Comparison of ENCODE assay signal across 23 cellular contexts in the genomic region with DNA sequence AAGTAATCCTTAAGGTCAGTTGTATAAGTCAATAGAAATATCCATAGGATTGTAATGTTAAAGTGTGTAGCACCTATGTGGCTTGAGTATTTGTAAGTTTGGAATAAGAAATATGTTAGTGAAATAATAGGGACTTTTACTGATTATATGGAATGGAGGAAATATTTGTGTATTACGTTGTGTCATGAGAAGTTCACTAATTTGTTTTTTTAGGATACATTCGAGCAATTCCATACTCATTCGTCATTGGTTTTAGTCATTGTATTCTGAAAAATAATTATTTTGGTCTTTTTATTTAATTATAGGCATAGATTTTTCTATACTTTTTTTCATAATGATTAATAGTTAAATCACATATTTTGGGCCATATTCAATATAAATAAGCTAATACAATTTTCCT. TPM values are rescaled to one million over a fixed set of nuclear protein-coding genes. Genes with fewer than 3 reads are reported as not detected.
DNase-seq lines count a peak whose midpoint lies in the region; ATAC-seq, FAIRE-seq and TF ChIP-seq lines count a peak whose summit lies in the region.
"Had no signal": no experiment of that assay in that cellular context is flagged by ENCODE, and none has a peak within 500 bp of the region (broad histone marks: within the 10 kb centered on the region; RNA-seq: fewer than 3 reads in every experiment).

No MANE protein-coding gene starts in this region.

- no peaks in the 10 kb centered on the region for H3K27me3 ChIP-seq in CD4-positive, alpha-beta T cell (ENCODE audit: control insufficient read depth, insufficient read depth, low read length)
- no peaks in the 10 kb centered on the region for H3K27me3 ChIP-seq in brain microvascular endothelial cell (replicated peaks)
- no peaks in the 10 kb centered on the region for H3K27me3 ChIP-seq in osteoblast (ENCODE audit: insufficient read depth, low read length)
- H3K27me3 ChIP-seq in HepG2 (ENCODE audit: control insufficient read depth in 1 of 2, insufficient read depth in 2 of 2, low read length in 2 of 2): no peaks in the 10 kb centered on the region
- H3K27me3 ChIP-seq: BE2C, dorsolateral prefrontal cortex, esophagus squamous epithelium, hepatocyte, right lobe of liver, thyroid gland had no signal

- no peaks in the 10 kb centered on the region for H3K9me3 Mint-ChIP-seq in CD4-positive, alpha-beta T cell
- H3K9me3 Mint-ChIP-seq in HFFc6: no peaks in the 10 kb centered on the region
- H3K9me3 Mint-ChIP-seq: mesothelial cell of epicardium had no signal

- H3K27me3 Mint-ChIP-seq in CD4-positive, alpha-beta T cell: no peaks in the 10 kb centered on the region
- no peaks in the 10 kb centered on the region; the same call in 1 of the 2 replicates for H3K27me3 Mint-ChIP-seq in HFFc6 (ENCODE audit: insufficient read depth)
- H3K27me3 Mint-ChIP-seq: activated CD8-positive, alpha-beta memory T cell treated with anti-CD3 and anti-CD28 coated beads, Interleukin-2, amount 10 ng/mL, durations not matched to agents 7 days and 5 days had no signal

- POLR2A ChIA-PET in CD4-positive, alpha-beta T cell (lab: Charles Lee): interaction anchor here (1.1 to 2.5 kb wide), 3 partner anchors 9 to 21 kb away, joined by 5 to 9 read pairs (median 6); a partner anchor contains a TSS
- POLR2A ChIA-PET in HepG2 (lab: Yijun Ruan, JAX): interaction anchor here (3.0 kb wide), 1 partner anchor 22 kb away, joined by 7 read pairs; a partner anchor contains a TSS

- no TSS peak for BruUV-seq in HepG2 (replicated peaks; lab: Mats Ljungman, UMichigan)

- H3K4me2 ChIP-seq in osteoblast (ENCODE audit: insufficient read depth, low read length) (peak overlapping the region; percentile 34), HepG2 (ENCODE audit: low read depth, low read length) (no peak overlapping the region)
- H3K4me2 ChIP-seq: hepatocyte had no signal

- H3K36me3 Mint-ChIP-seq in CD4-positive, alpha-beta T cell (ENCODE audit: low read depth): peaks cover 17% of the 10 kb centered on the region
- peaks cover 14% of the 10 kb centered on the region for H3K36me3 Mint-ChIP-seq in HFFc6 (ENCODE audit: low read depth)
- H3K36me3 Mint-ChIP-seq: mesothelial cell of epicardium had no signal

- DNase-seq in CD4-positive, alpha-beta T cell: no peak
- no peak for DNase-seq in HFFc6
- DNase-seq in brain microvascular endothelial cell: no peak
- DNase-seq in osteoblast (ENCODE audit: insufficient read length, low spot score, missing footprints): no peak
- DNase-seq in activated gamma-delta T cell (lab: John Stamatoyannopoulos, UW): no peak
- no peak for DNase-seq in NCI-H2227 treated with DMSO at 0.1 percent for 48 hours (lab: John Stamatoyannopoulos, UW)
- DNase-seq in HepG2 (ENCODE audit: low spot score): no peak
- DNase-seq: activated CD8-positive, alpha-beta memory T cell treated with anti-CD3 and anti-CD28 coated beads, Interleukin-2, amount 10 ng/mL, durations not matched to agents 7 days and 5 days; activated naive CD4-positive, alpha-beta T cell; BE2C; dorsolateral prefrontal cortex; esophagus squamous epithelium; kidney glomerular epithelial cell; NCI-H1417; NCI-H82; nucleus accumbens; right lobe of liver; RPMI8226; thyroid gland had no signal

- no peak overlapping the region for H3K9ac ChIP-seq in HepG2 (ENCODE audit: insufficient read depth, low read depth, low read length)

- FAIRE-seq in HepG2 (lab: Jason Lieb, UNC): no peak
- FAIRE-seq: bronchial epithelial cell had no signal

- no peak for ATAC-seq in CD4-positive, alpha-beta T cell (ENCODE audit: poor library complexity)
- ATAC-seq in GM18511 (IDR thresholded peaks at IDR 0.05; ENCODE audit: unreplicated experiment) (no peak), HepG2 (no peak)
- ATAC-seq: activated CD8-positive, alpha-beta memory T cell treated with anti-CD3 and anti-CD28 coated beads, Interleukin-2, amount 10 ng/mL, durations not matched to agents 7 days and 5 days; right lobe of liver had no signal

- in situ Hi-C loops in brain microvascular endothelial cell (cut with HindIII; ENCODE audit: low pct_ligation_motif_present, low sequenced_read_pairs): no loop called here
- in situ Hi-C loops in HepG2 (cut with HindIII; ENCODE audit: extremely low pct_ligation_motif_present, low pct_unique_long_range_greater_than_20kb): no loop called here

- peak overlapping the region; percentile 82 for H3K27ac Mint-ChIP-seq in CD4-positive, alpha-beta T cell
- H3K27ac Mint-ChIP-seq in HFFc6: peak overlapping the region; percentile 67
- H3K27ac Mint-ChIP-seq: activated CD8-positive, alpha-beta memory T cell treated with anti-CD3 and anti-CD28 coated beads, Interleukin-2, amount 10 ng/mL, durations not matched to agents 7 days and 5 days; mesothelial cell of epicardium had no signal

- no peak for TF ChIP-seq EP300 in HepG2 (IDR thresholded peaks at IDR 0.05; ENCODE audit: low read depth in 2 of 2, low read length in 2 of 2)
- no peak for TF ChIP-seq EP300 in HepG2 (CRISPR knock-in tag; IDR thresholded peaks at IDR 0.05; ENCODE audit: borderline replicate concordance)

- WGBS in HepG2 (ENCODE audit: low lambda C conversion rate): 93% methylated on average over 3 of the region's 3 CpGs

- H3K9me3 ChIP-seq in CD4-positive, alpha-beta T cell (ENCODE audit: control insufficient read depth, low read length): no peaks in the 10 kb centered on the region
- H3K9me3 ChIP-seq in osteoblast (ENCODE audit: low read depth, low read length) (no peaks in the 10 kb centered on the region), HepG2 (ENCODE audit: low read length) (no peaks in the 10 kb centered on the region)
- H3K9me3 ChIP-seq: BE2C, esophagus squamous epithelium, right lobe of liver, thyroid gland had no signal

- CTCF ChIA-PET in CD4-positive, alpha-beta T cell (lab: Charles Lee): no interaction called here
- CTCF ChIA-PET in HepG2 (lab: Yijun Ruan, JAX; ENCODE audit: low intra/inter-chr PET ratio, low total read pairs): no interaction called here

- H3K4me1 ChIP-seq in osteoblast (ENCODE audit: insufficient read depth, low read length): peaks cover 46% of the 10 kb centered on the region
- peaks cover 17% of the 10 kb centered on the region for H3K4me1 ChIP-seq in HepG2 (ENCODE audit: insufficient read depth, low read length)

- H3K4me3 ChIP-seq in brain microvascular endothelial cell (ENCODE audit: low read depth, low read length) (no peak overlapping the region), osteoblast (ENCODE audit: insufficient read depth, low read length) (no peak overlapping the region), HepG2 (replicated peaks in 1 of 3; ENCODE audit: insufficient read depth in 1 of 3, low read depth in 2 of 3, low read length in 3 of 3) (no peak overlapping the region)
- H3K4me3 ChIP-seq: dorsolateral prefrontal cortex, esophagus squamous epithelium, hepatocyte, right lobe of liver, thyroid gland had no signal

- H2AFZ ChIP-seq in osteoblast (ENCODE audit: low read length) (no peak overlapping the region), HepG2 (ENCODE audit: low read length) (no peak overlapping the region)
- H2AFZ ChIP-seq: hepatocyte had no signal

- no peak for TF ChIP-seq POLR2A in HepG2 (IDR thresholded peaks at IDR 0.05; ENCODE audit: insufficient read depth in 1 of 2, low read depth in 2 of 2, low read length in 2 of 2)

- TF ChIP-seq CTCF in CD4-positive, alpha-beta T cell (IDR thresholded peaks at IDR 0.05): no peak
- no peak for TF ChIP-seq CTCF in HFFc6 (IDR thresholded peaks at IDR 0.05)
- TF ChIP-seq CTCF in brain microvascular endothelial cell (IDR thresholded peaks at IDR 0.05; ENCODE audit: low read depth, low read length, missing control alignments): no peak
- no peak for TF ChIP-seq CTCF in osteoblast (IDR thresholded peaks at IDR 0.05; ENCODE audit: extremely low read depth, low read depth, low read length)
- TF ChIP-seq CTCF in HepG2 (CRISPR knock-in tag; IDR thresholded peaks at IDR 0.05): no peak

- H3K27ac ChIP-seq in CD4-positive, alpha-beta T cell (ENCODE audit: low read depth, low read length): no peak overlapping the region
- peak overlapping the region; percentile 47 for H3K27ac ChIP-seq in brain microvascular endothelial cell
- H3K27ac ChIP-seq in osteoblast (ENCODE audit: low read depth, low read length): peak overlapping the region; percentile 58
- no peak overlapping the region for H3K27ac ChIP-seq in HepG2 (ENCODE audit: extremely low read length, insufficient read depth, low read length)
- H3K27ac ChIP-seq: esophagus squamous epithelium, hepatocyte, right lobe of liver, thyroid gland had no signal

- H3K4me1 Mint-ChIP-seq in CD4-positive, alpha-beta T cell (ENCODE audit: low read depth): peaks cover 81% of the 10 kb centered on the region
- H3K4me1 Mint-ChIP-seq in HFFc6 (ENCODE audit: low read depth): peaks cover 77% of the 10 kb centered on the region

- H3K36me3 ChIP-seq in brain microvascular endothelial cell (replicated peaks): no peaks in the 10 kb centered on the region
- H3K36me3 ChIP-seq in osteoblast (ENCODE audit: insufficient read depth, low read length): no peaks in the 10 kb centered on the region
- no peaks in the 10 kb centered on the region for H3K36me3 ChIP-seq in HepG2 (replicated peaks in 1 of 2; ENCODE audit: control insufficient read depth in 1 of 2, insufficient read depth in 2 of 2, low read length in 2 of 2)
- H3K36me3 ChIP-seq: BE2C, right lobe of liver, thyroid gland had no signal

- intact Hi-C loops in CD4-positive, alpha-beta T cell (cut with DNase I, micrococcal nuclease): loop anchor here in 1 of 2 experiments (2.0 kb wide), 1 partner anchor 13 kb away; no protein-coding TSS in a partner anchor
- intact Hi-C loops in HepG2 (cut with micrococcal nuclease; ENCODE audit: unreplicated experiment): no loop called here

- TF ChIP-seq RAD21 in HepG2 (CRISPR knock-in tag; IDR thresholded peaks at IDR 0.05): no peak

- H3K4me3 Mint-ChIP-seq in CD4-positive, alpha-beta T cell: peak overlapping the region; percentile 54
- H3K4me3 Mint-ChIP-seq in HFFc6: peak overlapping the region; percentile 60
- H3K4me3 Mint-ChIP-seq: mesothelial cell of epicardium had no signal

- H3K79me2 ChIP-seq in osteoblast (ENCODE audit: insufficient read depth, low read length): peaks cover 93% of the 10 kb centered on the region
- H3K79me2 ChIP-seq in HepG2 (ENCODE audit: insufficient read depth, low read length): peaks cover 89% of the 10 kb centered on the region

- peaks cover 57% of the 10 kb centered on the region for H4K20me1 ChIP-seq in osteoblast (ENCODE audit: insufficient read depth, low read length)
- H4K20me1 ChIP-seq in HepG2 (ENCODE audit: insufficient read depth, low read length): peaks cover 8% of the 10 kb centered on the region; the same call in 1 of the 2 replicates

RNA-seq across cellular contexts. Expression of a gene that starts 21.0 kb away (rescaled TPM):
- 100 to 1,000 TPM; 551 to 561 TPM for total RNA-seq in CD4-positive, alpha-beta T cell
- 100 to 1,000 TPM; 200 to 291 (median 244) TPM for total RNA-seq in HFFc6 (2021; fragmentation: NEBNext Ultra II Directional; extraction: Animal tissue kit (Norgen Biotek cat#: 25700))
- 483 and 545 TPM in 2 replicates for total RNA-seq in osteoblast
- total RNA-seq in HepG2 (2016; rRNA removed; fragmentation: Illumina TruSeq; extraction: Trizol): 55.4 TPM in 2 replicates
- total RNA-seq in HepG2 (2016; cell fraction: cytosol; rRNA removed; fragmentation: Illumina TruSeq; extraction: Trizol; ENCODE audit: low read depth): 8.2 and 11.3 TPM in 2 replicates
- 50.3 and 56.4 TPM in 2 replicates for total RNA-seq in HepG2 (2016; cell fraction: insoluble cytoplasmic fraction; rRNA removed; fragmentation: Illumina TruSeq; extraction: Trizol)
- 19.1 and 21.6 TPM in 2 replicates for total RNA-seq in HepG2 (2016; cell fraction: membrane; rRNA removed; fragmentation: Illumina TruSeq; extraction: Trizol)
- 106 and 117 TPM in 2 replicates for total RNA-seq in HepG2 (2016; cell fraction: nucleus; rRNA removed; fragmentation: Illumina TruSeq; extraction: Trizol)
- 19.3 and 27.1 TPM in 2 replicates for polyA plus RNA-seq in HepG2 (2011; rRNA removed)
- polyA plus RNA-seq in HepG2 (2011; cell fraction: cytosol; rRNA removed): 23.1 and 24.2 TPM in 2 replicates
- polyA plus RNA-seq in HepG2 (2011; cell fraction: nucleus; rRNA removed): 28.6 and 31.4 TPM in 2 replicates
- 16.4 and 17.7 TPM in 2 replicates for polyA plus RNA-seq in HepG2 (2012)
- 1.4 and 1.5 TPM in 2 replicates for polyA plus RNA-seq in HepG2 (2016; cell fraction: cytosol; fragmentation: Illumina TruSeq; extraction: Trizol; ENCODE audit: low read depth)
- 35.7 and 36.6 TPM in 2 replicates for polyA plus RNA-seq in HepG2 (2016; cell fraction: insoluble cytoplasmic fraction; fragmentation: Illumina TruSeq; extraction: Trizol; ENCODE audit: low read depth)
- 6.8 TPM in 2 replicates for polyA plus RNA-seq in HepG2 (2016; cell fraction: membrane; fragmentation: Illumina TruSeq; extraction: Trizol; ENCODE audit: low read depth)
- 41.8 and 44.0 TPM in 2 replicates for polyA plus RNA-seq in HepG2 (2016; cell fraction: nucleus; fragmentation: Illumina TruSeq; extraction: Trizol; ENCODE audit: insufficient read depth, low read depth)
- polyA minus RNA-seq in HepG2 (2011; rRNA and poly(A)+ RNA removed; ENCODE audit: low replicate concordance): 130 and 203 TPM in 2 replicates
- 59.9 and 63.4 TPM in 2 replicates for polyA minus RNA-seq in HepG2 (2011; cell fraction: cytosol; rRNA and poly(A)+ RNA removed)
- polyA minus RNA-seq in HepG2 (2011; cell fraction: nucleus; rRNA and poly(A)+ RNA removed): 167 and 169 TPM in 2 replicates

Comparison
In these comparisons a context has a peak if more than half of its experiments do, and no peak if none do; other contexts are left out.
1. H3K27ac ChIP-seq: peak in brain microvascular endothelial cell (single experiment) and osteoblast (single experiment); none in CD4-positive, alpha-beta T cell (single experiment) and HepG2 (single experiment).